In genomic region chr2:107932483-107932882, GRCh38 we compare ENCODE assay signal across 17 cellular contexts. TPM values are rescaled to one million over a fixed set of nuclear protein-coding genes. Genes with fewer than 3 reads are reported as not detected.
A peak's percentile ranks its signal among the peaks of the same experiment; 100 is the strongest.
DNase-seq lines count a peak whose midpoint lies in the region; ATAC-seq, FAIRE-seq and TF ChIP-seq lines count a peak whose summit lies in the region.
"Had no signal": no experiment of that assay in that cellular context is flagged by ENCODE, and none has a peak within 500 bp of the region (broad histone marks: within the 10 kb centered on the region; RNA-seq: fewer than 3 reads in every experiment).

No MANE protein-coding gene starts in this region.

- intact Hi-C loops in MCF 10A (cut with micrococcal nuclease) (loop anchor here (2.0 to 5.0 kb wide), 3 partner anchors 16 to 1294 kb away; no protein-coding TSS in a partner anchor), breast epithelium (cut with DNase I; ENCODE audit: low total_unique reads) (no loop called here), spleen (cut with DNase I; ENCODE audit: low total_unique reads) (no loop called here), kidney (cut with DNase I) (no loop called here)

- TF ChIP-seq POLR2A in breast epithelium (IDR thresholded peaks at IDR 0.05): no peak
- no peak for TF ChIP-seq POLR2A in spleen (IDR thresholded peaks at IDR 0.05)

- H3K27ac Mint-ChIP-seq in MCF 10A (ENCODE audit: low read depth, unreplicated experiment): no peak overlapping the region
- H3K27ac Mint-ChIP-seq: activated CD4-positive, alpha-beta T cell treated with anti-CD3 and anti-CD28 coated beads, Interleukin-2, amount 10 ng/mL, durations not matched to agents 24 days and 14 days; activated naive CD4-positive, alpha-beta T cell treated with anti-CD3 and anti-CD28 coated beads for 36 hours; CD4-positive, alpha-beta T cell; stimulated activated naive CD8-positive, alpha-beta T cell treated with anti-CD3 and anti-CD28 coated beads, Interleukin-15, amount 100 ng/mL, for 72 hours had no signal

- H3K4me3 Mint-ChIP-seq in MCF 10A (ENCODE audit: unreplicated experiment): no peak overlapping the region
- H3K4me3 Mint-ChIP-seq: activated CD4-positive, alpha-beta T cell treated with anti-CD3 and anti-CD28 coated beads, Interleukin-2, amount 10 ng/mL, durations not matched to agents 24 days and 14 days; activated naive CD4-positive, alpha-beta T cell treated with anti-CD3 and anti-CD28 coated beads for 36 hours; brain; CD4-positive, alpha-beta T cell; stimulated activated naive CD8-positive, alpha-beta T cell treated with anti-CD3 and anti-CD28 coated beads, Interleukin-15, amount 100 ng/mL, for 72 hours had no signal

- no peak overlapping the region for H3K9ac ChIP-seq in kidney (ENCODE audit: low read length in 2 of 2)

- CTCF ChIA-PET in MCF 10A (lab: Yijun Ruan, JAX): interaction anchor here (0.6 to 1.7 kb wide), 5 partner anchors 8 to 1302 kb away, joined by 3 to 8 read pairs (median 5); no protein-coding TSS in a partner anchor

- in situ Hi-C loops in brain microvascular endothelial cell (cut with HindIII; ENCODE audit: low pct_ligation_motif_present, low sequenced_read_pairs): no loop called here

- H3K4me1 Mint-ChIP-seq in MCF 10A (ENCODE audit: insufficient read depth, unreplicated experiment): peaks cover 16% of the 10 kb centered on the region
- H3K4me1 Mint-ChIP-seq: activated CD4-positive, alpha-beta T cell treated with anti-CD3 and anti-CD28 coated beads, Interleukin-2, amount 10 ng/mL, durations not matched to agents 24 days and 14 days; stimulated activated naive CD8-positive, alpha-beta T cell treated with anti-CD3 and anti-CD28 coated beads, Interleukin-15, amount 100 ng/mL, for 72 hours had no signal

- peak; percentile 62 for ATAC-seq in foreskin keratinocyte
- ATAC-seq: stimulated activated naive CD8-positive, alpha-beta T cell treated with anti-CD3 and anti-CD28 coated beads, Interleukin-15, amount 100 ng/mL, for 72 hours had no signal

- H3K27me3 Mint-ChIP-seq in MCF 10A (ENCODE audit: insufficient read depth, unreplicated experiment): peaks cover 16% of the 10 kb centered on the region
- H3K27me3 Mint-ChIP-seq: activated CD4-positive, alpha-beta T cell treated with anti-CD3 and anti-CD28 coated beads, Interleukin-2, amount 10 ng/mL, durations not matched to agents 24 days and 14 days; stimulated activated naive CD8-positive, alpha-beta T cell treated with anti-CD3 and anti-CD28 coated beads, Interleukin-15, amount 100 ng/mL, for 72 hours had no signal

- no peaks in the 10 kb centered on the region for H3K9me3 Mint-ChIP-seq in MCF 10A (ENCODE audit: unreplicated experiment)
- H3K9me3 Mint-ChIP-seq: activated CD4-positive, alpha-beta T cell treated with anti-CD3 and anti-CD28 coated beads, Interleukin-2, amount 10 ng/mL, durations not matched to agents 24 days and 14 days; activated naive CD4-positive, alpha-beta T cell treated with anti-CD3 and anti-CD28 coated beads for 36 hours; brain; CD4-positive, alpha-beta T cell; stimulated activated naive CD8-positive, alpha-beta T cell treated with anti-CD3 and anti-CD28 coated beads, Interleukin-15, amount 100 ng/mL, for 72 hours had no signal

- no peaks in the 10 kb centered on the region for H3K36me3 ChIP-seq in breast epithelium
- H3K36me3 ChIP-seq in brain microvascular endothelial cell (replicated peaks): no peaks in the 10 kb centered on the region
- H3K36me3 ChIP-seq in spleen: no peaks in the 10 kb centered on the region
- no peaks in the 10 kb centered on the region for H3K36me3 ChIP-seq in kidney (ENCODE audit: control insufficient read depth in 1 of 2, insufficient read depth in 2 of 2, low read length in 2 of 2)
- H3K36me3 ChIP-seq: left ventricle myocardium inferior had no signal

- H3K4me3 ChIP-seq in breast epithelium (no peak overlapping the region), brain microvascular endothelial cell (ENCODE audit: low read depth, low read length) (no peak overlapping the region), spleen (no peak overlapping the region), kidney (ENCODE audit: low read length in 2 of 2) (no peak overlapping the region)
- H3K4me3 ChIP-seq: left ventricle myocardium inferior, PC-9 had no signal

- H3K27me3 ChIP-seq in breast epithelium (no peaks in the 10 kb centered on the region), brain microvascular endothelial cell (replicated peaks) (no peaks in the 10 kb centered on the region), foreskin keratinocyte (no peaks in the 10 kb centered on the region), spleen (replicated peaks in 1 of 7) (peaks cover 0 to 18% (median 0%) of the 10 kb centered on the region in 7 donors)

- H3K9me3 ChIP-seq in breast epithelium (no peaks in the 10 kb centered on the region), spleen (no peaks in the 10 kb centered on the region), kidney (ENCODE audit: control insufficient read depth in 1 of 2, low read length in 2 of 2) (no peaks in the 10 kb centered on the region)
- H3K9me3 ChIP-seq: left ventricle myocardium inferior had no signal

- FAIRE-seq in kidney (lab: Jason Lieb, UNC): no peak

- H3K27ac ChIP-seq in breast epithelium (no peak overlapping the region), brain microvascular endothelial cell (no peak overlapping the region), foreskin keratinocyte (no peak overlapping the region), spleen (no peak overlapping the region), kidney (ENCODE audit: low read depth in 2 of 2, low read length in 2 of 2) (no peak overlapping the region)
- H3K27ac ChIP-seq: left ventricle myocardium inferior, PC-9 had no signal

- WGBS in spleen, 5 donors: 58 to 82% (median 73%) methylated on average over 2 of the region's 2 CpGs

- POLR2A ChIA-PET in MCF 10A (lab: Yijun Ruan, JAX): interaction anchor here (0.7 kb wide), 1 partner anchor 334 kb away, joined by 3 read pairs; no protein-coding TSS in a partner anchor

- no peak for TF ChIP-seq CTCF in MCF 10A (IDR thresholded peaks at IDR 0.05; ENCODE audit: unreplicated experiment)
- TF ChIP-seq CTCF in breast epithelium (IDR thresholded peaks at IDR 0.05): no peak
- TF ChIP-seq CTCF in brain microvascular endothelial cell (IDR thresholded peaks at IDR 0.05; ENCODE audit: low read depth, low read length, missing control alignments): no peak
- no peak for TF ChIP-seq CTCF in foreskin keratinocyte (conservative IDR thresholded peaks at IDR 0.05)
- no peak for TF ChIP-seq CTCF in spleen (IDR thresholded peaks at IDR 0.05 in 8 of 11, conservative IDR thresholded peaks at IDR 0.05 in 3 of 11)
- no peak for TF ChIP-seq CTCF in kidney (IDR thresholded peaks at IDR 0.05; ENCODE audit: borderline replicate concordance, extremely low read depth, insufficient read depth)

- BruUV-seq in MCF 10A (replicated peaks; lab: Mats Ljungman, UMichigan): no TSS peak

- no peaks in the 10 kb centered on the region for H3K36me3 Mint-ChIP-seq in MCF 10A (ENCODE audit: insufficient read depth, unreplicated experiment)
- H3K36me3 Mint-ChIP-seq: brain had no signal

- DNase-seq in MCF 10A (ENCODE audit: unreplicated experiment) (peak; percentile 64), breast epithelium (ENCODE audit: low spot score in 2 of 2) (no peak), brain microvascular endothelial cell (peak; percentile 57), foreskin keratinocyte (peak; percentile 30 to 61), SKM-1 (lab: John Stamatoyannopoulos, UW; ENCODE audit: unreplicated experiment) (no peak), spleen (no peak), COLO668 (lab: John Stamatoyannopoulos, UW; ENCODE audit: unreplicated experiment) (no peak), kidney (no peak)
- DNase-seq: activated CD4-positive, alpha-beta T cell treated with anti-CD3 and anti-CD28 coated beads, Interleukin-2, amount 10 ng/mL, durations not matched to agents 24 days and 14 days; activated naive CD4-positive, alpha-beta T cell treated with anti-CD3 and anti-CD28 coated beads for 36 hours; CD4-positive, alpha-beta T cell; left ventricle myocardium inferior; occipital lobe; PC-9; stimulated activated CD4-positive, alpha-beta T cell treated with anti-CD3 and anti-CD28 coated beads, Interleukin-1b, Interleukin-23, amount 100 ng/mL, for 48 hours; stimulated activated naive CD8-positive, alpha-beta T cell treated with anti-CD3 and anti-CD28 coated beads, Interleukin-15, amount 100 ng/mL, for 72 hours had no signal

- H3K4me1 ChIP-seq in breast epithelium (no peaks in the 10 kb centered on the region), foreskin keratinocyte (no peaks in the 10 kb centered on the region), spleen (no peaks in the 10 kb centered on the region), kidney (ENCODE audit: control insufficient read depth in 1 of 2, insufficient read depth in 1 of 2, low read depth in 1 of 2, low read length in 2 of 2) (no peaks in the 10 kb centered on the region)
- H3K4me1 ChIP-seq: left ventricle myocardium inferior had no signal

RNA-seq across cellular contexts. Expression of gene SLC5A7, which starts 53.8 kb away (rescaled TPM):
- total RNA-seq in MCF 10A (2022) (not detected in 2 replicates), breast epithelium (under 1 TPM in 1 of 3 donors, not detected in 2; under 0.01 TPM), foreskin keratinocyte (not detected in 2 replicates), spleen (not detected), kidney (0.88 TPM)
- polyA plus RNA-seq in foreskin keratinocyte (not detected in 2 replicates), spleen (under 1 TPM in 1 of 3 donors, not detected in 2; 0.02 TPM), kidney (ENCODE audit: insufficient read depth, low read depth, low replicate concordance) (0.75 TPM)
- total RNA-seq: activated CD4-positive, alpha-beta T cell treated with anti-CD3 and anti-CD28 coated beads, Interleukin-2, amount 10 ng/mL, durations not matched to agents 24 days and 14 days; activated naive CD4-positive, alpha-beta T cell treated with anti-CD3 and anti-CD28 coated beads for 36 hours; CD4-positive, alpha-beta T cell; left ventricle myocardium inferior; PC-9 had no signal

Comparison
In these comparisons a context has a peak if more than half of its experiments do, and no peak if none do; other contexts are left out.
1. DNase-seq: peak in MCF 10A (single experiment), brain microvascular endothelial cell (single experiment) and foreskin keratinocyte (2 of 2); none in breast epithelium (0 of 2), SKM-1 (single experiment), spleen (single experiment), COLO668 (single experiment) and kidney (single experiment).